In the genomic region with DNA sequence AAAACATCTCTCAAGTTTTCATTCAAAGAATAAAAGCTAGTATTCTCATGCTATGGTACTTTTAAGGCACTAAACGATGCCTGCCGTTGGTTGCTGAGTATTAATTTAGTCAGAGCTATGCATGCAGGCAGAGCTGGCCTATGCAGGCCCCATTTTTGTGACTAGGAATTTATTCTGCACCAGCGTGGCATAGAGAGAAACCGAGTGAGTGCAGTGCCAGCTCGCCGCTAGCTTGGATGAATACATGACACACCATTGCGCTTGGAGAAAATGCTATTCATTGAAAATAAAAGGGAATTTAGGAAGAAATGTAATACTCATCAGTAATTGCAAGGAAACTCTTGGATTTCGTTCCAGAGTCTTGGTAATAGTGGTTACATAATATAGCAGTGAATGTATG, we compare ENCODE assay signal across 13 cellular contexts.
DNase-seq lines count a peak whose midpoint lies in the region; TF ChIP-seq lines count a peak whose summit lies in the region.
"Had no signal": no experiment of that assay in that cellular context is flagged by ENCODE, and none has a peak within 500 bp of the region (broad histone marks: within the 10 kb centered on the region; RNA-seq: fewer than 3 reads in every experiment).

No MANE protein-coding gene starts in this region.

- intact Hi-C loops in lower leg skin (cut with DNase I; ENCODE audit: low total_unique reads), result no loop called here

- no peak for TF ChIP-seq CTCF in lower leg skin (IDR thresholded peaks at IDR 0.05)

- DNase-seq in Ammon's horn (ENCODE audit: low spot score) (peak; percentile 13), inferior parietal cortex (ENCODE audit: extremely low spot score) (peak; percentile 33), superior temporal gyrus (ENCODE audit: extremely low spot score) (peak; percentile 32), lower leg skin (ENCODE audit: low spot score in 2 of 2) (no peak), A172 (ENCODE audit: low spot score) (no peak)
- DNase-seq: ACHN; Caco-2; Calu3; CD4-positive, alpha-beta T cell; CD8-positive, alpha-beta T cell; DMS79 treated with DMSO at 0.1 percent for 48 hours; GF-D8 had no signal

- 83 to 88% methylated on average over 8 of the region's 8 CpGs for WGBS in lower leg skin, 2 donors

- no peak for TF ChIP-seq POLR2A in lower leg skin (IDR thresholded peaks at IDR 0.05)

- H3K4me3 ChIP-seq in lower leg skin (ENCODE audit: low read depth, poor library complexity, severe bottlenecking), result no peak overlapping the region
- H3K4me3 ChIP-seq: BLaER1 treated with 17β-estradiol and CSF1 and Interleukin-3, amounts not matched to agents 10 nM and 100 nM had no signal

Comparison
In these comparisons a context has a peak if more than half of its experiments do, and no peak if none do; other contexts are left out.
1. DNase-seq: peak in Ammon's horn (single experiment), inferior parietal cortex (single experiment) and superior temporal gyrus (single experiment); none in lower leg skin (0 of 2) and A172 (single experiment).